8 cellular contexts compared by ENCODE assay signal in the genomic region with DNA sequence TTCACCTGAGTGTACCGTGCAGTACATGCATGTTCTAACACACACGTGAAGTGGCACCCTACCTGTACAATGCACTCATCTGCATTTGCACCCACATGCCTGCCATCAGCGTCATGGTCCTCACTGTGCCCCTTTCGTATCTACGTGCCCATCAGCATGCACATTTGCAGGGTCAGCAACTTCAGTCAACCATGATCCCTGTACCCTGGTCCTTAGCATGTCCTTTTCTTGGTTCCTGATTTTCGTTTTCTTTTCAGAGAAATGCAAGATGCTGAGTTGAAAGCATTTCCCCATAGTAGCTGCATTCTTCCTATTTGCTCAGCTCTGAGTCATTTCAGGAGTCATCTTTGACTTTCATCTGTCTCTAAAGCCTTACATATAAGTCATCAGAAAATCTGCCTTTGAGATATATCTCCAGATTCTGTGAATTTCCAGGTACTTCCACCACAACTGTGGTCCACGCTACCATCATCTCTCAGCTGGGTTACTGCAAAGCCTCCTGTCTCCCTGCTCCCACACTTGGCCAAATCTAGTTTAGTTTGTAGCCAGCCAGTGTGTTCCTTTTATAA. TPM values are rescaled to one million over a fixed set of nuclear protein-coding genes. Genes with fewer than 3 reads are reported as not detected.
DNase-seq lines count a peak whose midpoint lies in the region; ATAC-seq and FAIRE-seq lines count a peak whose summit lies in the region.

No MANE protein-coding gene starts in this region.

- H3K27ac Mint-ChIP-seq in stimulated activated effector memory CD8-positive, alpha-beta T cell treated with anti-CD3 and anti-CD28 coated beads, Interleukin-12 subunit alpha, Interleukin-12 subunit beta, amount 100 ng/mL, for 72 hours, result peak overlapping the region; percentile 84

- peak; percentile 39 for DNase-seq in A172 (ENCODE audit: low spot score)
- peak; percentile 52 for DNase-seq in GM19239 (ENCODE audit: insufficient read length, low spot score)
- no peak for DNase-seq in activated T-cell treated with anti-CD3 and anti-CD28 coated beads, Interleukin-2, amount 50 U/mL, for 4 hours
- peak in 1 of 2 donors; percentile 80 for DNase-seq in stimulated activated effector memory CD8-positive, alpha-beta T cell treated with anti-CD3 and anti-CD28 coated beads, Interleukin-12 subunit alpha, Interleukin-12 subunit beta, amount 100 ng/mL, for 72 hours (ENCODE audit: low spot score in 2 of 2)
- DNase-seq in NCI-H2029 (lab: John Stamatoyannopoulos, UW), result no peak
- no peak for DNase-seq in NCI-H82 treated with DMSO at 0.1 percent for 48 hours (lab: John Stamatoyannopoulos, UW; ENCODE audit: unreplicated experiment)
- no peak for DNase-seq in NCI-H1417 (lab: John Stamatoyannopoulos, UW)

- H3K4me1 Mint-ChIP-seq in activated T-cell treated with anti-CD3 and anti-CD28 coated beads, Interleukin-2, amount 50 U/mL, for 4 hours (ENCODE audit: low read depth), result peaks cover 15% of the 10 kb centered on the region
- peaks cover 45% of the 10 kb centered on the region for H3K4me1 Mint-ChIP-seq in stimulated activated effector memory CD8-positive, alpha-beta T cell treated with anti-CD3 and anti-CD28 coated beads, Interleukin-12 subunit alpha, Interleukin-12 subunit beta, amount 100 ng/mL, for 72 hours

- ATAC-seq in HG03108 (IDR thresholded peaks at IDR 0.05; ENCODE audit: unreplicated experiment), result peak; percentile 90
- peak; percentile 83 to 85 for ATAC-seq in activated T-cell treated with anti-CD3 and anti-CD28 coated beads, Interleukin-2, amount 50 U/mL, for 4 hours
- ATAC-seq in stimulated activated effector memory CD8-positive, alpha-beta T cell treated with anti-CD3 and anti-CD28 coated beads, Interleukin-12 subunit alpha, Interleukin-12 subunit beta, amount 100 ng/mL, for 72 hours, result peak; percentile 71

- peaks cover 8% of the 10 kb centered on the region for H3K27me3 Mint-ChIP-seq in activated T-cell treated with anti-CD3 and anti-CD28 coated beads, Interleukin-2, amount 50 U/mL, for 4 hours (ENCODE audit: low read depth)

- no peaks in the 10 kb centered on the region for H3K36me3 Mint-ChIP-seq in activated T-cell treated with anti-CD3 and anti-CD28 coated beads, Interleukin-2, amount 50 U/mL, for 4 hours (ENCODE audit: insufficient read depth)
- peaks cover 10% of the 10 kb centered on the region for H3K36me3 Mint-ChIP-seq in stimulated activated effector memory CD8-positive, alpha-beta T cell treated with anti-CD3 and anti-CD28 coated beads, Interleukin-12 subunit alpha, Interleukin-12 subunit beta, amount 100 ng/mL, for 72 hours

- H3K4me3 Mint-ChIP-seq in activated T-cell treated with anti-CD3 and anti-CD28 coated beads, Interleukin-2, amount 50 U/mL, for 4 hours, result no peak overlapping the region
- H3K4me3 Mint-ChIP-seq in stimulated activated effector memory CD8-positive, alpha-beta T cell treated with anti-CD3 and anti-CD28 coated beads, Interleukin-12 subunit alpha, Interleukin-12 subunit beta, amount 100 ng/mL, for 72 hours, result peak overlapping the region; percentile 36

- peaks cover 3% of the 10 kb centered on the region for H3K9me3 Mint-ChIP-seq in activated T-cell treated with anti-CD3 and anti-CD28 coated beads, Interleukin-2, amount 50 U/mL, for 4 hours
- H3K9me3 Mint-ChIP-seq in stimulated activated effector memory CD8-positive, alpha-beta T cell treated with anti-CD3 and anti-CD28 coated beads, Interleukin-12 subunit alpha, Interleukin-12 subunit beta, amount 100 ng/mL, for 72 hours, result peaks cover 4% of the 10 kb centered on the region

- peak; percentile 97 for FAIRE-seq in GM19239 (lab: Jason Lieb, UNC)

RNA-seq across cellular contexts. Expression of a gene that starts 14.7 kb away (rescaled TPM):
- 19.4 and 19.7 TPM in 2 replicates for total RNA-seq in A172 (2014; rRNA removed; shearing (Covaris generic))
- total RNA-seq in activated T-cell treated with anti-CD3 and anti-CD28 coated beads, Interleukin-2, amount 50 U/mL, for 4 hours, result 10 to 100 TPM; 88.1 to 92.6 (median 91.3) TPM

Comparison
In these comparisons a context has a peak if more than half of its experiments do, and no peak if none do; other contexts are left out.
1. DNase-seq: peak in A172 (single experiment) and GM19239 (single experiment); none in activated T-cell treated with anti-CD3 and anti-CD28 coated beads, Interleukin-2, amount 50 U/mL, for 4 hours (single experiment), NCI-H2029 (single experiment), NCI-H82 treated with DMSO at 0.1 percent for 48 hours (single experiment) and NCI-H1417 (0 of 3).
2. Peak in every context shown above with its lines, with median percentiles within 50 percentile points of each other: ATAC-seq.